ENCODE assay signal across 23 cellular contexts in genomic region chr1:199704231-199704630, GRCh38.
"Had no signal": no experiment of that assay in that cellular context is flagged by ENCODE, and none has a peak within 500 bp of the region (broad histone marks: within the 10 kb centered on the region; RNA-seq: fewer than 3 reads in every experiment).

No MANE protein-coding gene starts in this region.

- ATAC-seq: Panc1, SK-N-SH treated with all-trans-retinoic acid at 6 μM for 48 hours had no signal

- H3K36me3 ChIP-seq: MG63, SJCRH30 had no signal

- DNase-seq: KBM-7, MG63, NCI-H1092, NCI-H1105 treated with DMSO at 0.1 percent for 48 hours, NCI-H1417 treated with DMSO at 0.1 percent for 48 hours, NCI-H146, NCI-H1694 treated with DMSO at 0.1 percent for 48 hours, NCI-H1930, NCI-H2081, NCI-H2107, NCI-H2171, NCI-H226, NCI-H446, NCI-H510A, NCI-H524 treated with DMSO at 0.1 percent for 48 hours, NCI-H774, SHP77, SJCRH30 had no signal

- H3K4me3 ChIP-seq: MG63, SJCRH30 had no signal

- H3K27me3 ChIP-seq: MG63, SJCRH30 had no signal

- FAIRE-seq: HTR-8/SVneo had no signal

- H3K4me1 ChIP-seq: SJCRH30 had no signal

- H3K27ac ChIP-seq: HL-60, RWPE1, SJCRH30 had no signal

- H3K9me3 ChIP-seq: MG63, SJCRH30 had no signal
